Comparison of ENCODE assay signal across 25 cellular contexts in genomic region chr3:188306435-188306980, GRCh38.
"Had no signal": no experiment of that assay in that cellular context is flagged by ENCODE, and none has a peak within 500 bp of the region (broad histone marks: within the 10 kb centered on the region; RNA-seq: fewer than 3 reads in every experiment).

No MANE protein-coding gene starts in this region.

- H3K27ac Mint-ChIP-seq: activated CD4-positive, alpha-beta T cell treated with anti-CD3 and anti-CD28 coated beads, Interleukin-2, amount 10 ng/mL, durations not matched to agents 24 days and 14 days; activated CD8-positive, alpha-beta memory T cell treated with anti-CD3 and anti-CD28 coated beads, Interleukin-2, amount 10 ng/mL, durations not matched to agents 7 days and 5 days; activated naive CD4-positive, alpha-beta T cell treated with anti-CD3 and anti-CD28 coated beads, Interleukin-2, amount 50 U/mL, for 24 hours; activated T-cell treated with anti-CD3 and anti-CD28 coated beads, Interleukin-2, amount 50 U/mL, for 24 hours; activated T-helper 1 cell treated with anti-CD3 and anti-CD28 coated beads, Interleukin-12 subunit alpha, Interleukin-12 subunit beta, Interleukin-2, Interleukin-4 antibody, amounts not matched to agents 30 ng/mL and 10 ng/mL and 1 ng/mL, durations not matched to agents 14 hours and 24 hours and 36 hours; T-helper 2 cell treated with Interferon-gamma antibody and Interleukin-4, amounts not matched to agents 5 μg/mL and 100 μg/mL, for 36 hours had no signal

- H3K27me3 Mint-ChIP-seq: activated naive CD4-positive, alpha-beta T cell treated with anti-CD3 and anti-CD28 coated beads, Interleukin-2, amount 50 U/mL, for 24 hours; activated T-cell treated with anti-CD3 and anti-CD28 coated beads, Interleukin-2, amount 50 U/mL, for 24 hours; central memory CD8-positive, alpha-beta T cell had no signal

- ATAC-seq: activated CD8-positive, alpha-beta memory T cell treated with anti-CD3 and anti-CD28 coated beads, Interleukin-2, amount 10 ng/mL, durations not matched to agents 7 days and 5 days; body of pancreas; PC-3 had no signal

- H3K4me3 ChIP-seq: ascending aorta, body of pancreas had no signal

- H3K4me3 Mint-ChIP-seq: activated CD4-positive, alpha-beta T cell treated with anti-CD3 and anti-CD28 coated beads, Interleukin-2, amount 10 ng/mL, durations not matched to agents 24 days and 14 days; activated CD8-positive, alpha-beta memory T cell treated with anti-CD3 and anti-CD28 coated beads, Interleukin-2, amount 10 ng/mL, durations not matched to agents 7 days and 5 days; activated naive CD4-positive, alpha-beta T cell treated with anti-CD3 and anti-CD28 coated beads, Interleukin-2, amount 50 U/mL, for 24 hours; activated T-cell treated with anti-CD3 and anti-CD28 coated beads, Interleukin-2, amount 50 U/mL, for 24 hours; activated T-helper 1 cell treated with anti-CD3 and anti-CD28 coated beads, Interleukin-12 subunit alpha, Interleukin-12 subunit beta, Interleukin-2, Interleukin-4 antibody, amounts not matched to agents 30 ng/mL and 10 ng/mL and 1 ng/mL, durations not matched to agents 14 hours and 24 hours and 36 hours; central memory CD8-positive, alpha-beta T cell; T-helper 2 cell treated with Interferon-gamma antibody and Interleukin-4, amounts not matched to agents 5 μg/mL and 100 μg/mL, for 36 hours had no signal

- DNase-seq: activated CD4-positive, alpha-beta T cell treated with anti-CD3 and anti-CD28 coated beads for 1 hour; activated CD4-positive, alpha-beta T cell treated with anti-CD3 and anti-CD28 coated beads, Interleukin-2, amount 10 ng/mL, durations not matched to agents 24 days and 14 days; activated CD4-positive, alpha-beta T cell treated with anti-CD3 and anti-CD28 coated beads, Interleukin-2, amount 50 U/mL, for 48 hours; activated CD8-positive, alpha-beta memory T cell treated with anti-CD3 and anti-CD28 coated beads, Interleukin-2, amount 10 ng/mL, durations not matched to agents 7 days and 5 days; activated effector memory CD4-positive, alpha-beta T cell treated with Interleukin-2 at 50 U/mL for 16 hours; activated naive CD4-positive, alpha-beta T cell; activated T-cell treated with anti-CD3 and anti-CD28 coated beads, Interleukin-2, amount 50 U/mL, for 24 hours; body of pancreas; Kasumi-1; KBM-7; NCI-H1048; NCI-H146; NCI-H187 treated with DMSO at 0.1 percent for 48 hours; NCI-H2081 treated with DMSO at 0.1 percent for 48 hours; NCI-H345; NCI-H510A; NCI-H526 treated with DMSO at 0.1 percent for 48 hours; PC-3; SHP77 treated with DMSO at 0.1 percent for 48 hours; T-helper 1 cell had no signal

- H3K27me3 ChIP-seq: ascending aorta, body of pancreas had no signal

- H3K9me3 Mint-ChIP-seq: activated naive CD4-positive, alpha-beta T cell treated with anti-CD3 and anti-CD28 coated beads, Interleukin-2, amount 50 U/mL, for 24 hours; activated T-helper 1 cell treated with anti-CD3 and anti-CD28 coated beads, Interleukin-12 subunit alpha, Interleukin-12 subunit beta, Interleukin-2, Interleukin-4 antibody, amounts not matched to agents 30 ng/mL and 10 ng/mL and 1 ng/mL, durations not matched to agents 14 hours and 24 hours and 36 hours; central memory CD8-positive, alpha-beta T cell; T-helper 2 cell treated with Interferon-gamma antibody and Interleukin-4, amounts not matched to agents 5 μg/mL and 100 μg/mL, for 36 hours had no signal

- H3K9me3 ChIP-seq: ascending aorta, body of pancreas had no signal

- H3K27ac ChIP-seq: body of pancreas had no signal
